ENCODE assay signal across 9 cellular contexts in genomic region chr19:19105365-19106060, GRCh38. TPM values are rescaled to one million over a fixed set of nuclear protein-coding genes. Genes with fewer than 3 reads are reported as not detected.
A peak's percentile ranks its signal among the peaks of the same experiment; 100 is the strongest.
DNase-seq lines count a peak whose midpoint lies in the region; ATAC-seq, FAIRE-seq and TF ChIP-seq lines count a peak whose summit lies in the region.
"Had no signal": no experiment of that assay in that cellular context is flagged by ENCODE, and none has a peak within 500 bp of the region (broad histone marks: within the 10 kb centered on the region; RNA-seq: fewer than 3 reads in every experiment).

No MANE protein-coding gene starts in this region.

- no peak for TF ChIP-seq CTCF in AG09319 (IDR thresholded peaks at IDR 0.05; ENCODE audit: low read depth, low read length)

- H3K9me3 ChIP-seq in mesodermal cell (ENCODE audit: control insufficient read depth, low read length): no peaks in the 10 kb centered on the region
- H3K9me3 ChIP-seq: right lobe of liver had no signal

- peak overlapping the region; percentile 35 for H3K4me3 ChIP-seq in mesodermal cell (ENCODE audit: extremely low read depth, insufficient read depth, low read length, poor library complexity, severe bottlenecking)
- H3K4me3 ChIP-seq: right lobe of liver had no signal

- no peak for FAIRE-seq in GM19239 (lab: Jason Lieb, UNC)

- H3K27ac ChIP-seq in mesodermal cell (ENCODE audit: low read depth, low read length, severe bottlenecking): peak overlapping the region; percentile 72
- H3K27ac ChIP-seq: right lobe of liver had no signal

- TF ChIP-seq RAD21 in Ishikawa (IDR thresholded peaks at IDR 0.05; ENCODE audit: low read depth): no peak

- TF ChIP-seq EP300 in Ishikawa (IDR thresholded peaks at IDR 0.05; ENCODE audit: borderline replicate concordance): no peak

- DNase-seq in AG09319 (ENCODE audit: extremely low read depth, low read depth) (peak; percentile 22), ecto neural progenitor cell (ENCODE audit: low spot score) (peak; percentile 88), GM19239 (ENCODE audit: insufficient read length, low spot score) (no peak)
- no peak for DNase-seq in activated CD8-positive, alpha-beta memory T cell treated with anti-CD3 and anti-CD28 coated beads, Interleukin-2, amount 50 U/mL, for 4 hours

- H3K36me3 ChIP-seq in mesodermal cell (ENCODE audit: control insufficient read depth, insufficient read depth, low read length): no peaks in the 10 kb centered on the region
- H3K36me3 ChIP-seq: right lobe of liver had no signal

- ATAC-seq in HG02870 (IDR thresholded peaks at IDR 0.05; ENCODE audit: unreplicated experiment): no peak
- ATAC-seq in HG03095 (IDR thresholded peaks at IDR 0.05; ENCODE audit: unreplicated experiment): no peak
- ATAC-seq: right lobe of liver had no signal

- H3K4me1 ChIP-seq in mesodermal cell (ENCODE audit: control insufficient read depth, insufficient read depth, low read length, poor library complexity, severe bottlenecking): peaks cover 4% of the 10 kb centered on the region

- 5% methylated on average over 10 to 27 of the region's 36 CpGs for WGBS in mesodermal cell (ENCODE audit: insufficient coverage in 2 of 2), 2 experiments

TF ChIP-seq in Ishikawa, 13 proteins besides CTCF, POLR2A, EP300 and RAD21:
- TF ChIP-seq NFIC (IDR thresholded peaks at IDR 0.05) (no peak), TCF12 (IDR thresholded peaks at IDR 0.05; ENCODE audit: low read depth) (no peak), YY1 (IDR thresholded peaks at IDR 0.05; ENCODE audit: low read depth) (peak; percentile 81), ZBTB7A (IDR thresholded peaks at IDR 0.05; ENCODE audit: low read depth) (peak; percentile 69; the same call in 1 of the 2 replicates), CREB1 (IDR thresholded peaks at IDR 0.05; ENCODE audit: low read depth) (no peak), TEAD4 (IDR thresholded peaks at IDR 0.05) (no peak), CEBPB (IDR thresholded peaks at IDR 0.05) (no peak), FOXM1 (IDR thresholded peaks at IDR 0.05; ENCODE audit: borderline replicate concordance, low read depth) (no peak), EGR1 (IDR thresholded peaks at IDR 0.05) (no peak; the same call in 1 of the 2 replicates), TAF1 (IDR thresholded peaks at IDR 0.05; ENCODE audit: low read depth) (no peak; the same call in 1 of the 2 replicates)
- TF ChIP-seq, protein P1, sequence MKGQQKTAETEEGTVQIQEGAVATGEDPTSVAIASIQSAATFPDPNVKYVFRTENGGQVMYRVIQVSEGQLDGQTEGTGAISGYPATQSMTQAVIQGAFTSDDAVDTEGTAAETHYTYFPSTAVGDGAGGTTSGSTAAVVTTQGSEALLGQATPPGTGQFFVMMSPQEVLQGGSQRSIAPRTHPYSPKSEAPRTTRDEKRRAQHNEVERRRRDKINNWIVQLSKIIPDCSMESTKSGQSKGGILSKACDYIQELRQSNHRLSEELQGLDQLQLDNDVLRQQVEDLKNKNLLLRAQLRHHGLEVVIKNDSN (IDR thresholded peaks at IDR 0.05): no peak
- TF ChIP-seq, protein P2, sequence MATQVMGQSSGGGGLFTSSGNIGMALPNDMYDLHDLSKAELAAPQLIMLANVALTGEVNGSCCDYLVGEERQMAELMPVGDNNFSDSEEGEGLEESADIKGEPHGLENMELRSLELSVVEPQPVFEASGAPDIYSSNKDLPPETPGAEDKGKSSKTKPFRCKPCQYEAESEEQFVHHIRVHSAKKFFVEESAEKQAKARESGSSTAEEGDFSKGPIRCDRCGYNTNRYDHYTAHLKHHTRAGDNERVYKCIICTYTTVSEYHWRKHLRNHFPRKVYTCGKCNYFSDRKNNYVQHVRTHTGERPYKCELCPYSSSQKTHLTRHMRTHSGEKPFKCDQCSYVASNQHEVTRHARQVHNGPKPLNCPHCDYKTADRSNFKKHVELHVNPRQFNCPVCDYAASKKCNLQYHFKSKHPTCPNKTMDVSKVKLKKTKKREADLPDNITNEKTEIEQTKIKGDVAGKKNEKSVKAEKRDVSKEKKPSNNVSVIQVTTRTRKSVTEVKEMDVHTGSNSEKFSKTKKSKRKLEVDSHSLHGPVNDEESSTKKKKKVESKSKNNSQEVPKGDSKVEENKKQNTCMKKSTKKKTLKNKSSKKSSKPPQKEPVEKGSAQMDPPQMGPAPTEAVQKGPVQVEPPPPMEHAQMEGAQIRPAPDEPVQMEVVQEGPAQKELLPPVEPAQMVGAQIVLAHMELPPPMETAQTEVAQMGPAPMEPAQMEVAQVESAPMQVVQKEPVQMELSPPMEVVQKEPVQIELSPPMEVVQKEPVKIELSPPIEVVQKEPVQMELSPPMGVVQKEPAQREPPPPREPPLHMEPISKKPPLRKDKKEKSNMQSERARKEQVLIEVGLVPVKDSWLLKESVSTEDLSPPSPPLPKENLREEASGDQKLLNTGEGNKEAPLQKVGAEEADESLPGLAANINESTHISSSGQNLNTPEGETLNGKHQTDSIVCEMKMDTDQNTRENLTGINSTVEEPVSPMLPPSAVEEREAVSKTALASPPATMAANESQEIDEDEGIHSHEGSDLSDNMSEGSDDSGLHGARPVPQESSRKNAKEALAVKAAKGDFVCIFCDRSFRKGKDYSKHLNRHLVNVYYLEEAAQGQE (IDR thresholded peaks at IDR 0.05; ENCODE audit: low read depth): no peak
- TF ChIP-seq, protein P3, sequence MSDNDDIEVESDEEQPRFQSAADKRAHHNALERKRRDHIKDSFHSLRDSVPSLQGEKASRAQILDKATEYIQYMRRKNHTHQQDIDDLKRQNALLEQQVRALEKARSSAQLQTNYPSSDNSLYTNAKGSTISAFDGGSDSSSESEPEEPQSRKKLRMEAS (IDR thresholded peaks at IDR 0.05): peak; percentile 94

RNA-seq across cellular contexts. Expression of gene TMEM161A, which starts 32.8 kb away (rescaled TPM):
- 30.2 TPM for polyA plus RNA-seq in mesodermal cell (2013, experiment 1 of 2)
- 24.1 TPM for polyA plus RNA-seq in mesodermal cell (2013, experiment 2 of 2)

RNA-seq across cellular contexts. Expression of gene SLC25A42, which starts 41.7 kb away (rescaled TPM):
- 7.8 TPM for polyA plus RNA-seq in mesodermal cell (2013, experiment 1 of 2)
- 8.8 TPM for polyA plus RNA-seq in mesodermal cell (2013, experiment 2 of 2)

Comparison
In these comparisons a context has a peak if more than half of its experiments do, and no peak if none do; other contexts are left out.
1. DNase-seq: peak in AG09319 (single experiment) and ecto neural progenitor cell (single experiment); none in GM19239 (single experiment) and activated CD8-positive, alpha-beta memory T cell treated with anti-CD3 and anti-CD28 coated beads, Interleukin-2, amount 50 U/mL, for 4 hours (single experiment).